Comparison of ENCODE assay signal across 1 cellular context in genomic region chr3:187748050-187748481, GRCh38.
TF ChIP-seq lines count a peak whose summit lies in the region.

No MANE protein-coding gene starts in this region.

TF ChIP-seq in HepG2, 621 proteins besides CTCF, POLR2A, EP300 and RAD21 (continued from another document and continues in another):
- TF ChIP-seq ZNF597 (CRISPR knock-in tag; IDR thresholded peaks at IDR 0.05): no peak
- no peak for TF ChIP-seq PLSCR1 (CRISPR knock-in tag; IDR thresholded peaks at IDR 0.05; ENCODE audit: borderline replicate concordance)
- TF ChIP-seq ZSCAN20 (CRISPR knock-in tag; IDR thresholded peaks at IDR 0.05; ENCODE audit: borderline replicate concordance): no peak
- TF ChIP-seq ARID3A (IDR thresholded peaks at IDR 0.05; ENCODE audit: low read depth, low read length): no peak
- TF ChIP-seq FOXP1 (IDR thresholded peaks at IDR 0.05): no peak
- no peak; the same call in 1 of the 2 replicates for TF ChIP-seq FOXP1 (CRISPR knock-in tag; IDR thresholded peaks at IDR 0.05)
- no peak for TF ChIP-seq ZNF879 (CRISPR knock-in tag; IDR thresholded peaks at IDR 0.05)
- TF ChIP-seq NKX3-1 (CRISPR knock-in tag; IDR thresholded peaks at IDR 0.05): no peak
- TF ChIP-seq SATB2 (CRISPR knock-in tag; IDR thresholded peaks at IDR 0.05): no peak
- TF ChIP-seq BATF2 (CRISPR knock-in tag; IDR thresholded peaks at IDR 0.05): no peak
- no peak for TF ChIP-seq ZNF646 (CRISPR knock-in tag; IDR thresholded peaks at IDR 0.05)
- TF ChIP-seq SOX6 (IDR thresholded peaks at IDR 0.05): no peak
- TF ChIP-seq SOX6 (CRISPR knock-in tag; IDR thresholded peaks at IDR 0.05): peak; percentile 54
- TF ChIP-seq ZNF589 (CRISPR knock-in tag; conservative IDR thresholded peaks at IDR 0.05): no peak
- TF ChIP-seq USF2 (IDR thresholded peaks at IDR 0.05; ENCODE audit: low read depth, low read length): no peak
- TF ChIP-seq USF2 (CRISPR knock-in tag; IDR thresholded peaks at IDR 0.05; ENCODE audit: borderline replicate concordance): no peak
- TF ChIP-seq ZFP91 (CRISPR knock-in tag; IDR thresholded peaks at IDR 0.05; ENCODE audit: borderline replicate concordance): no peak
- no peak for TF ChIP-seq SRSF4 (IDR thresholded peaks at IDR 0.05; ENCODE audit: low read depth, low read length, poor library complexity, severe bottlenecking)
- no peak for TF ChIP-seq KLF15 (CRISPR knock-in tag; IDR thresholded peaks at IDR 0.05; ENCODE audit: borderline replicate concordance)
- no peak for TF ChIP-seq ZBTB40 (IDR thresholded peaks at IDR 0.05)
- no peak for TF ChIP-seq ZBTB40 (CRISPR knock-in tag; IDR thresholded peaks at IDR 0.05)
- TF ChIP-seq STAT5B (CRISPR knock-in tag; IDR thresholded peaks at IDR 0.05): no peak
- no peak for TF ChIP-seq POLR2AphosphoS5 (IDR thresholded peaks at IDR 0.05; ENCODE audit: low read depth, low read length)
- TF ChIP-seq NFE2 (CRISPR knock-in tag; IDR thresholded peaks at IDR 0.05): no peak
- TF ChIP-seq SRSF9 (IDR thresholded peaks at IDR 0.05; ENCODE audit: borderline replicate concordance, insufficient read depth, low read depth, low read length, poor library complexity, severe bottlenecking): no peak
- peak; percentile 35; the same call in 1 of the 2 replicates for TF ChIP-seq SOX5 (CRISPR knock-in tag; IDR thresholded peaks at IDR 0.05; ENCODE audit: borderline replicate concordance)
- no peak for TF ChIP-seq ZBTB7A (CRISPR knock-in tag; IDR thresholded peaks at IDR 0.05)
- no peak for TF ChIP-seq ZNF549 (CRISPR knock-in tag; IDR thresholded peaks at IDR 0.05)
- TF ChIP-seq ZNF709 (CRISPR knock-in tag; IDR thresholded peaks at IDR 0.05): no peak
- no peak for TF ChIP-seq CBFB (CRISPR knock-in tag; IDR thresholded peaks at IDR 0.05)
- no peak for TF ChIP-seq SP5 (CRISPR knock-in tag; IDR thresholded peaks at IDR 0.05; ENCODE audit: borderline replicate concordance, low read depth)
- TF ChIP-seq JDP2 (CRISPR knock-in tag; IDR thresholded peaks at IDR 0.05; ENCODE audit: borderline replicate concordance): no peak
- no peak for TF ChIP-seq NFIC (IDR thresholded peaks at IDR 0.05; ENCODE audit: low read length)
- TF ChIP-seq KDM5B (CRISPR knock-in tag; IDR thresholded peaks at IDR 0.05; ENCODE audit: borderline replicate concordance): no peak
- TF ChIP-seq ZNF550 (CRISPR knock-in tag; IDR thresholded peaks at IDR 0.05; ENCODE audit: borderline replicate concordance): no peak
- TF ChIP-seq ZNF556 (CRISPR knock-in tag; IDR thresholded peaks at IDR 0.05; ENCODE audit: borderline replicate concordance): no peak
- no peak for TF ChIP-seq ZNF460 (CRISPR knock-in tag; IDR thresholded peaks at IDR 0.05; ENCODE audit: borderline replicate concordance)
- TF ChIP-seq KDM1A (CRISPR knock-in tag; IDR thresholded peaks at IDR 0.05): no peak
